ENCODE assay signal across 9 cellular contexts in genomic region chr11:7572001-7572712, GRCh38. TPM values are rescaled to one million over a fixed set of nuclear protein-coding genes. Genes with fewer than 3 reads are reported as not detected.
DNase-seq lines count a peak whose midpoint lies in the region; ATAC-seq and TF ChIP-seq lines count a peak whose summit lies in the region.
"Had no signal": no experiment of that assay in that cellular context is flagged by ENCODE, and none has a peak within 500 bp of the region (broad histone marks: within the 10 kb centered on the region; RNA-seq: fewer than 3 reads in every experiment).

No MANE protein-coding gene starts in this region.

- H3K9me3 ChIP-seq in H9 (ENCODE audit: control insufficient read depth, low read depth, low read length) (no peaks in the 10 kb centered on the region), adipocyte (ENCODE audit: control insufficient read depth, low read length) (peaks cover 6% of the 10 kb centered on the region), liver (ENCODE audit: control insufficient read depth in 4 of 4, low read length in 3 of 4) (no peaks in the 10 kb centered on the region), subcutaneous abdominal adipose tissue (ENCODE audit: control insufficient read depth in 5 of 5, low read length in 5 of 5) (no peaks in the 10 kb centered on the region)
- H3K9me3 ChIP-seq: right atrium auricular region had no signal

- H3K79me1 ChIP-seq in H9 (ENCODE audit: insufficient read depth, low read depth, low read length, poor library complexity, severe bottlenecking) = no peaks in the 10 kb centered on the region

- no peak overlapping the region for H2BK20ac ChIP-seq in H9 (ENCODE audit: low read depth, low read length, poor library complexity, severe bottlenecking)

- H3K79me2 ChIP-seq in H9 (ENCODE audit: insufficient read depth, low read length) = no peaks in the 10 kb centered on the region

- DNase-seq in H9 = peak; percentile 40
- DNase-seq in adipocyte (ENCODE audit: low read depth) = no peak
- DNase-seq in CD1c-positive myeloid dendritic cell (ENCODE audit: extremely low spot score) = no peak
- DNase-seq in GDM1 (lab: John Stamatoyannopoulos, UW) = no peak

- H3K4me3 ChIP-seq in adipocyte (ENCODE audit: low read length) (no peak overlapping the region), liver (ENCODE audit: low read depth in 1 of 3, low read length in 3 of 3) (no peak overlapping the region), subcutaneous abdominal adipose tissue (ENCODE audit: low read depth in 1 of 5, low read length in 5 of 5) (no peak overlapping the region)
- H3K4me3 ChIP-seq: right atrium auricular region had no signal

- no peak overlapping the region for H2BK12ac ChIP-seq in H9 (ENCODE audit: insufficient read length, low read depth, low read length)

- H3K4me2 ChIP-seq in H9 (ENCODE audit: insufficient read depth, insufficient read length, low read length) = no peak overlapping the region

- peaks cover 11% of the 10 kb centered on the region; the same call in 1 of the 2 replicates for H3K4me1 ChIP-seq in H9 (ENCODE audit: insufficient read depth, low read length)
- H3K4me1 ChIP-seq in adipocyte (ENCODE audit: control insufficient read depth, insufficient read depth, low read length) = peaks cover 50% of the 10 kb centered on the region
- H3K4me1 ChIP-seq in liver (ENCODE audit: control insufficient read depth in 4 of 4, insufficient read depth in 4 of 4, low read length in 3 of 4) = peaks cover 20 to 59% (median 43%) of the 10 kb centered on the region in 4 donors
- peaks cover 11 to 73% (median 63%) of the 10 kb centered on the region in 5 donors for H3K4me1 ChIP-seq in subcutaneous abdominal adipose tissue (ENCODE audit: control insufficient read depth in 5 of 5, insufficient read depth in 5 of 5, low read length in 5 of 5)

- TF ChIP-seq RAD21 in liver (IDR thresholded peaks at IDR 0.05) = peak in 1 of 2 donors; percentile 16

- H3K4me3 Mint-ChIP-seq in H9 = no peak overlapping the region

- no peak overlapping the region for H3K27ac ChIP-seq in H9 (ENCODE audit: insufficient read length, low read depth, low read length)
- peak overlapping the region; percentile 81 to 92 for H3K27ac ChIP-seq in liver (ENCODE audit: low read depth in 1 of 2, low read length in 2 of 2)
- H3K27ac ChIP-seq in subcutaneous abdominal adipose tissue (ENCODE audit: low read depth, low read length) = peak overlapping the region; percentile 80

- H4K5ac ChIP-seq in H9 (ENCODE audit: insufficient read length, low read depth, low read length) = no peak overlapping the region

- ATAC-seq in HG03342 (IDR thresholded peaks at IDR 0.05; ENCODE audit: unreplicated experiment) (no peak), GM19395 (IDR thresholded peaks at IDR 0.05; ENCODE audit: unreplicated experiment) (no peak)

- H3K27ac Mint-ChIP-seq in H9 = peak overlapping the region; percentile 85 to 93 (median 88)

- H3K36me3 Mint-ChIP-seq in H9 (ENCODE audit: insufficient read depth in 1 of 3, low read depth in 3 of 3) = peaks cover 11 to 14% (median 12%) of the 10 kb centered on the region in 3 experiments

- TF ChIP-seq CTCF in H9 (conservative IDR thresholded peaks at IDR 0.05) (no peak; the same call in 2 of the 3 replicates), liver (IDR thresholded peaks at IDR 0.05; ENCODE audit: low read depth, low read length, missing input control) (no peak)

- no peak overlapping the region for H3K23ac ChIP-seq in H9 (ENCODE audit: insufficient read length, low read depth, low read length)

- H3K23me2 ChIP-seq in H9 (ENCODE audit: insufficient read length, low read depth, low read length, poor library complexity, severe bottlenecking) = no peaks in the 10 kb centered on the region

- no peak overlapping the region for H2AK5ac ChIP-seq in H9 (ENCODE audit: insufficient read length, low read length)

- H3K56ac ChIP-seq in H9 (ENCODE audit: insufficient read length, low read depth, low read length) = no peak overlapping the region

- H4K8ac ChIP-seq in H9 (replicated peaks; ENCODE audit: insufficient read length, low read depth, low read length) = no peak overlapping the region

- H3K9me3 Mint-ChIP-seq in H9 = peaks cover 0 to 8% of the 10 kb centered on the region in 2 experiments; a peak in 3 of 5 replicates

- H3K18ac ChIP-seq in H9 (ENCODE audit: insufficient read length, low read depth, low read length) = no peak overlapping the region

- H2BK15ac ChIP-seq in H9 (ENCODE audit: low read depth, low read length) = no peak overlapping the region

- no peak overlapping the region for H2BK5ac ChIP-seq in H9 (ENCODE audit: insufficient read length, low read length)

- no peak overlapping the region for H3T11ph ChIP-seq in H9 (ENCODE audit: low read length)

- H3K27me3 ChIP-seq in H9 (ENCODE audit: insufficient read depth, low read length) (no peaks in the 10 kb centered on the region), adipocyte (replicated peaks; ENCODE audit: control insufficient read depth, insufficient read depth, low read length) (no peaks in the 10 kb centered on the region), liver (ENCODE audit: control insufficient read depth in 4 of 4, insufficient read depth in 4 of 4, low read length in 3 of 4) (no peaks in the 10 kb centered on the region), subcutaneous abdominal adipose tissue (ENCODE audit: control insufficient read depth in 5 of 5, insufficient read depth in 4 of 5, low read length in 5 of 5) (peaks cover 0 to 3% (median 0%) of the 10 kb centered on the region in 5 donors)
- H3K27me3 ChIP-seq: right atrium auricular region had no signal

- H3K27me3 Mint-ChIP-seq in H9 (ENCODE audit: low read depth) = no peaks in the 10 kb centered on the region; the same call in 1 of the 2 replicates

- no peak overlapping the region for H3K4ac ChIP-seq in H9 (ENCODE audit: low read depth, low read length)

- H3K36me3 ChIP-seq in adipocyte (ENCODE audit: control insufficient read depth, insufficient read depth, low read length, severe bottlenecking) (peaks cover 8% of the 10 kb centered on the region), liver (ENCODE audit: control insufficient read depth in 4 of 4, insufficient read depth in 3 of 4, low read depth in 1 of 4, low read length in 3 of 4) (peaks cover 0 to 7% (median 5%) of the 10 kb centered on the region in 4 donors), subcutaneous abdominal adipose tissue (ENCODE audit: control insufficient read depth in 5 of 5, insufficient read depth in 5 of 5, low read length in 5 of 5) (peaks cover 0 to 10% (median 0%) of the 10 kb centered on the region in 5 donors)
- H3K36me3 ChIP-seq: right atrium auricular region had no signal

- H2BK120ac ChIP-seq in H9 (ENCODE audit: low read depth, low read length, poor library complexity, severe bottlenecking) = no peak overlapping the region

- H4K91ac ChIP-seq in H9 (ENCODE audit: insufficient read length, low read depth, low read length) = no peak overlapping the region

- peaks cover 57 to 62% of the 10 kb centered on the region in 2 experiments for H3K4me1 Mint-ChIP-seq in H9

- H3K9ac ChIP-seq in H9 (ENCODE audit: extremely low read depth, insufficient read length, low read length) (no peak overlapping the region), adipocyte (ENCODE audit: low read length) (peak overlapping the region; percentile 45), liver (ENCODE audit: low read depth in 1 of 2, low read length in 2 of 2) (peak overlapping the region; percentile 3 to 11), subcutaneous abdominal adipose tissue (ENCODE audit: low read length in 5 of 5) (peak overlapping the region in 2 of 5 donors; percentile 26 to 41)

- H3K14ac ChIP-seq in H9 (ENCODE audit: insufficient read depth, low read length) = no peak overlapping the region

- H4K20me1 ChIP-seq in H9 (ENCODE audit: control insufficient read depth, insufficient read depth, insufficient read length) = no peaks in the 10 kb centered on the region

- H2AFZ ChIP-seq in H9 (ENCODE audit: low read length) = no peak overlapping the region

- no CpG with 5 or more reads among the region's 4 CpGs for WGBS in H9 (ENCODE audit: extremely low coverage, insufficient read length, low lambda C conversion rate)
- WGBS in liver = 26% methylated on average over 4 of the region's 4 CpGs

TF ChIP-seq in liver, 16 proteins besides CTCF, POLR2A, EP300 and RAD21:
- TF ChIP-seq ATF3 (IDR thresholded peaks at IDR 0.05) = no peak
- TF ChIP-seq TAF1 (conservative IDR thresholded peaks at IDR 0.05) = no peak
- peak in 1 of 2 donors; percentile 13 for TF ChIP-seq EGR1 (IDR thresholded peaks at IDR 0.05; ENCODE audit: low read depth in 2 of 2)
- TF ChIP-seq FOXA1 (IDR thresholded peaks at IDR 0.05) = no peak
- peak; percentile 81 for TF ChIP-seq SP1 (IDR thresholded peaks at IDR 0.05)
- peak; percentile 54 to 56 for TF ChIP-seq HNF4A (conservative IDR thresholded peaks at IDR 0.05)
- TF ChIP-seq MAX (IDR thresholded peaks at IDR 0.05) = peak; percentile 35
- TF ChIP-seq, protein P1, sequence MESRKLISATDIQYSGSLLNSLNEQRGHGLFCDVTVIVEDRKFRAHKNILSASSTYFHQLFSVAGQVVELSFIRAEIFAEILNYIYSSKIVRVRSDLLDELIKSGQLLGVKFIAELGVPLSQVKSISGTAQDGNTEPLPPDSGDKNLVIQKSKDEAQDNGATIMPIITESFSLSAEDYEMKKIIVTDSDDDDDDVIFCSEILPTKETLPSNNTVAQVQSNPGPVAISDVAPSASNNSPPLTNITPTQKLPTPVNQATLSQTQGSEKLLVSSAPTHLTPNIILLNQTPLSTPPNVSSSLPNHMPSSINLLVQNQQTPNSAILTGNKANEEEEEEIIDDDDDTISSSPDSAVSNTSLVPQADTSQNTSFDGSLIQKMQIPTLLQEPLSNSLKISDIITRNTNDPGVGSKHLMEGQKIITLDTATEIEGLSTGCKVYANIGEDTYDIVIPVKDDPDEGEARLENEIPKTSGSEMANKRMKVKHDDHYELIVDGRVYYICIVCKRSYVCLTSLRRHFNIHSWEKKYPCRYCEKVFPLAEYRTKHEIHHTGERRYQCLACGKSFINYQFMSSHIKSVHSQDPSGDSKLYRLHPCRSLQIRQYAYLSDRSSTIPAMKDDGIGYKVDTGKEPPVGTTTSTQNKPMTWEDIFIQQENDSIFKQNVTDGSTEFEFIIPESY (IDR thresholded peaks at IDR 0.05) = no peak
- peak; percentile 4 for TF ChIP-seq YY1 (IDR thresholded peaks at IDR 0.05)
- no peak for TF ChIP-seq JUND (IDR thresholded peaks at IDR 0.05)
- TF ChIP-seq HNF4G (IDR thresholded peaks at IDR 0.05) = no peak
- no peak for TF ChIP-seq FOXA2 (IDR thresholded peaks at IDR 0.05)
- TF ChIP-seq RXRA (IDR thresholded peaks at IDR 0.05) = peak; percentile 35 to 57

RNA-seq across cellular contexts. Expression of gene PPFIBP2, which starts 58.4 kb away (rescaled TPM):
- total RNA-seq in H9 (2021) = 4.3 and 8.3 TPM in 2 replicates
- 10 to 100 TPM; 23.1 to 80.0 TPM for total RNA-seq in liver
- polyA plus RNA-seq in liver = 10 to 100 TPM; 19.6 to 23.3 TPM
